22 cellular contexts compared by ENCODE assay signal in the genomic region with DNA sequence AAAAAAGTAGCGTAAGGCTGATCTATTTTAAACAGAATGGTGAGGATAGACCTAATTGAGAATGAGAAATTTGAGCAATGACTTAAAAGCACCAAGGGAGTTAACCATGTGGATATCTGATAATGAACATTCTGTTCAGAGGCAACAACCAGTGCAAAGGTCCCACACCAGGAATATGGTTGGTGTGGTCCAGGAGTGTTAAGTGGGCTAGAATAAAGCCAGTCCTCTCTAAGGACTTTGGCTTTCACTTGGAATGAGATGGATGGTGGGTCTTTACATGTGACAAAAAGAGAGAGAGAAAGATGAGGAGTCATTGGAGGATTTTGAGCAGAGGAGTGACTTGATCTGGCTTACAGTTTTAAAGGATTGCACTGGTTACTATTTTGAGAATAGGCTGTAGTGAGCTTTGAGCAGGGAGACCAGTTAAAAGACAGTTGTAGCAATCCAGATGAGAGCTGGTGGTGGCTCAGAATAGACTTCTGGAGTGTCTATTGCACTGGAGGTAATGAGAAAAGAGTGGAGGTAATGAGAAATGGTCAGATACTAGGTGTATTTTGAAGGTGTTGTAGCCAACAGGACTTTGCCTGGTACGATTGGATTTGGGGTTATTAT.
DNase-seq lines count a peak whose midpoint lies in the region; ATAC-seq, FAIRE-seq and TF ChIP-seq lines count a peak whose summit lies in the region.
"Had no signal": no experiment of that assay in that cellular context is flagged by ENCODE, and none has a peak within 500 bp of the region (broad histone marks: within the 10 kb centered on the region; RNA-seq: fewer than 3 reads in every experiment).

No MANE protein-coding gene starts in this region.

- peak; percentile 83 for FAIRE-seq in D721Med (lab: Jason Lieb, UNC)
- FAIRE-seq: endothelial cell of umbilical vein had no signal

- H3K4me1 ChIP-seq in naive thymus-derived CD4-positive, alpha-beta T cell (ENCODE audit: control insufficient read depth in 2 of 2, insufficient read depth in 2 of 2, low read length in 2 of 2) = no peaks in the 10 kb centered on the region
- H3K4me1 ChIP-seq: BE2C, colonic mucosa, Peyer's patch had no signal

- H3K4me3 Mint-ChIP-seq in CD4-positive, alpha-beta T cell = no peak overlapping the region
- H3K4me3 Mint-ChIP-seq in chondrocyte (ENCODE audit: unreplicated experiment) = no peak overlapping the region
- H3K4me3 Mint-ChIP-seq in naive thymus-derived CD4-positive, alpha-beta T cell = no peak overlapping the region

- no peaks in the 10 kb centered on the region for H3K27me3 ChIP-seq in CD4-positive, alpha-beta T cell (ENCODE audit: control insufficient read depth, insufficient read depth, low read length)
- H3K27me3 ChIP-seq in naive thymus-derived CD4-positive, alpha-beta T cell (ENCODE audit: control insufficient read depth in 2 of 2, insufficient read depth in 2 of 2, low read length in 2 of 2) = no peaks in the 10 kb centered on the region
- H3K27me3 ChIP-seq: ascending aorta, BE2C, colonic mucosa, Peyer's patch, spleen, suprapubic skin had no signal

- peaks cover 29% of the 10 kb centered on the region for H3K4me1 Mint-ChIP-seq in CD4-positive, alpha-beta T cell (ENCODE audit: low read depth)
- peaks cover 17% of the 10 kb centered on the region for H3K4me1 Mint-ChIP-seq in chondrocyte (ENCODE audit: low read depth)
- H3K4me1 Mint-ChIP-seq in naive thymus-derived CD4-positive, alpha-beta T cell = peaks cover 4 to 33% (median 26%) of the 10 kb centered on the region in 7 donors

- intact Hi-C loops in CD4-positive, alpha-beta T cell (cut with DNase I, micrococcal nuclease) = no loop called here
- intact Hi-C loops in naive thymus-derived CD4-positive, alpha-beta T cell (cut with micrococcal nuclease) = no loop called here

- no peaks in the 10 kb centered on the region for H3K9me3 Mint-ChIP-seq in CD4-positive, alpha-beta T cell
- no peaks in the 10 kb centered on the region for H3K9me3 Mint-ChIP-seq in chondrocyte (ENCODE audit: low read depth)
- no peaks in the 10 kb centered on the region for H3K9me3 Mint-ChIP-seq in naive thymus-derived CD4-positive, alpha-beta T cell

- TF ChIP-seq CTCF in CD4-positive, alpha-beta T cell (IDR thresholded peaks at IDR 0.05) = no peak
- TF ChIP-seq CTCF in D721Med (IDR thresholded peaks at IDR 0.05; ENCODE audit: insufficient read depth, missing control alignments) (no peak), chondrocyte (IDR thresholded peaks at IDR 0.05) (no peak)

- no peak overlapping the region for H3K4me3 ChIP-seq in naive thymus-derived CD4-positive, alpha-beta T cell (ENCODE audit: low read length)
- H3K4me3 ChIP-seq: ascending aorta, colonic mucosa, Peyer's patch, spleen, suprapubic skin had no signal

- no peak for DNase-seq in CD4-positive, alpha-beta T cell
- DNase-seq in D721Med (ENCODE audit: insufficient read length, low spot score) (no peak), chondrocyte (ENCODE audit: low spot score) (no peak), dedifferentiated amniotic fluid mesenchymal stem cell (ENCODE audit: extremely low spot score) (no peak)
- DNase-seq in naive thymus-derived CD4-positive, alpha-beta T cell = no peak
- DNase-seq: activated CD4-positive, alpha-beta T cell treated with anti-CD3 and anti-CD28 coated beads for 1 hour; activated effector memory CD4-positive, alpha-beta T cell treated with anti-CD3 and anti-CD28 coated beads, Interleukin-2, amount 50 U/mL, for 16 hours; BE2C; colonic mucosa; DMS153; foreskin fibroblast; NCI-H1436; NCI-H2171 treated with DMSO at 0.1 percent for 48 hours; NCI-H82; Peyer's patch; SK-N-SH; spleen had no signal

- POLR2A ChIA-PET in CD4-positive, alpha-beta T cell (lab: Charles Lee) = no interaction called here
- POLR2A ChIA-PET in naive thymus-derived CD4-positive, alpha-beta T cell (lab: Charles Lee) = no interaction called here

- peaks cover 20 to 76% (median 21%) of the 10 kb centered on the region in 3 experiments for H3K36me3 ChIP-seq in naive thymus-derived CD4-positive, alpha-beta T cell (ENCODE audit: control insufficient read depth in 2 of 3, insufficient read depth in 3 of 3, low read length in 3 of 3)

- peaks cover 84% of the 10 kb centered on the region for H3K36me3 Mint-ChIP-seq in CD4-positive, alpha-beta T cell (ENCODE audit: low read depth)
- peaks cover 31% of the 10 kb centered on the region for H3K36me3 Mint-ChIP-seq in chondrocyte (ENCODE audit: low read depth)
- peaks cover 9 to 58% (median 34%) of the 10 kb centered on the region in 5 donors for H3K36me3 Mint-ChIP-seq in naive thymus-derived CD4-positive, alpha-beta T cell

- CTCF ChIA-PET in CD4-positive, alpha-beta T cell (lab: Charles Lee) = no interaction called here
- CTCF ChIA-PET in naive thymus-derived CD4-positive, alpha-beta T cell (lab: Charles Lee) = no interaction called here

- H3K27ac ChIP-seq in CD4-positive, alpha-beta T cell (ENCODE audit: low read depth, low read length) = no peak overlapping the region
- no peak overlapping the region for H3K27ac ChIP-seq in naive thymus-derived CD4-positive, alpha-beta T cell (ENCODE audit: low read depth, low read length)
- H3K27ac ChIP-seq: ascending aorta, colonic mucosa, Peyer's patch, spleen, suprapubic skin had no signal

- H3K27ac Mint-ChIP-seq in CD4-positive, alpha-beta T cell = peak overlapping the region; percentile 35
- H3K27ac Mint-ChIP-seq in chondrocyte (ENCODE audit: unreplicated experiment) = peak overlapping the region; percentile 67
- H3K27ac Mint-ChIP-seq in naive thymus-derived CD4-positive, alpha-beta T cell = peak overlapping the region in 8 of 9 donors; percentile 1 to 78 (median 46)

- no peaks in the 10 kb centered on the region for H3K9me3 ChIP-seq in CD4-positive, alpha-beta T cell (ENCODE audit: control insufficient read depth, low read length)
- H3K9me3 ChIP-seq in naive thymus-derived CD4-positive, alpha-beta T cell (ENCODE audit: control insufficient read depth in 2 of 3, low read length in 3 of 3) = no peaks in the 10 kb centered on the region
- H3K9me3 ChIP-seq: ascending aorta, BE2C, colonic mucosa, Peyer's patch, SK-N-SH, spleen, suprapubic skin had no signal

- ATAC-seq in CD4-positive, alpha-beta T cell (ENCODE audit: poor library complexity) = no peak
- ATAC-seq in naive thymus-derived CD4-positive, alpha-beta T cell = no peak
- ATAC-seq in GM21528 (IDR thresholded peaks at IDR 0.05; ENCODE audit: low FRiP score, unreplicated experiment) (no peak), HG02884 (IDR thresholded peaks at IDR 0.05; ENCODE audit: unreplicated experiment) (no peak)

- H3K27me3 Mint-ChIP-seq in CD4-positive, alpha-beta T cell = no peaks in the 10 kb centered on the region
- H3K27me3 Mint-ChIP-seq in chondrocyte (ENCODE audit: low read depth) = no peaks in the 10 kb centered on the region
- H3K27me3 Mint-ChIP-seq in naive thymus-derived CD4-positive, alpha-beta T cell = no peaks in the 10 kb centered on the region
